14 cellular contexts compared by ENCODE assay signal in the genomic region with DNA sequence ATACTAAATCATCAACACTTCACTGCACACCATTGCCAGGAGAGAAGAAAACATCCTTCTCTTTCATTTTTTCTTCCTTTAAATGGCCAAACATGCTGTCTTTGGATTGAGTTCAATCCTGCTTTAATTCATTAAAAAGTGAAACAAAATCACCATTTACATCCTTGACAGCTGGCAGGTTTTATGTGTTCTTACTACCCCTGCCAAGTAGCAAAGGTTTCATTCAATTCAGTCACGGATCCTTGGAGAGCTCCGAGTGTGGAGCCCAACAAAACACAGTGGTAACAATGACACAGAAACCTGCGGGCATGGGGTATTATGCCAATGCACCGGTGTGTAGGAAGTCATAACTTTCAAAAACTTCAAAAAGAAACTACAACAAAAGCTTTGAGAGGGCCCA.
DNase-seq lines count a peak whose midpoint lies in the region; FAIRE-seq and TF ChIP-seq lines count a peak whose summit lies in the region.
"Had no signal": no experiment of that assay in that cellular context is flagged by ENCODE, and none has a peak within 500 bp of the region (broad histone marks: within the 10 kb centered on the region; RNA-seq: fewer than 3 reads in every experiment).

No MANE protein-coding gene starts in this region.

- no peak overlapping the region for H4K91ac ChIP-seq in neuronal stem cell (ENCODE audit: low read depth, low read length, poor library complexity)

- no peak overlapping the region for H3K14ac ChIP-seq in neuronal stem cell (ENCODE audit: low read length)

- no peak overlapping the region for H3K18ac ChIP-seq in neuronal stem cell (ENCODE audit: low read length)

- CTCF ChIA-PET in endothelial cell of umbilical vein (lab: Charles Lee) (interaction anchor here (1.0 to 1.7 kb wide), 2 partner anchors 14 to 98 kb away, joined by 3 to 4 read pairs; no protein-coding TSS in a partner anchor), RWPE1 (lab: Yijun Ruan, JAX) (interaction anchor here (0.6 kb wide), 1 partner anchor 333 kb away, joined by 3 read pairs; no protein-coding TSS in a partner anchor)

- intact Hi-C loops in endothelial cell of umbilical vein (cut with micrococcal nuclease) = no loop called here

- H4K8ac ChIP-seq in neuronal stem cell (ENCODE audit: low read depth, low read length) = no peak overlapping the region

- no TSS peak for BruUV-seq in endothelial cell of umbilical vein (replicated peaks; lab: Mats Ljungman, UMichigan)

- H3K4me1 ChIP-seq in endothelial cell of umbilical vein (ENCODE audit: control insufficient read depth, extremely low read depth, insufficient read depth, low read length) (no peaks in the 10 kb centered on the region), neuronal stem cell (ENCODE audit: control insufficient read depth in 2 of 2, insufficient read depth in 1 of 2, low read depth in 1 of 2, low read length in 2 of 2) (no peaks in the 10 kb centered on the region)
- H3K4me1 ChIP-seq: HAP-1 had no signal

- no peak overlapping the region for H3K4me3 ChIP-seq in endothelial cell of umbilical vein (replicated peaks in 1 of 3; ENCODE audit: insufficient read depth in 1 of 3, low read depth in 1 of 3, low read length in 3 of 3)
- H3K4me3 ChIP-seq in neuronal stem cell (ENCODE audit: low read length in 2 of 2) = no peak overlapping the region
- H3K4me3 ChIP-seq: HAP-1 had no signal

- no CpG with 5 or more reads among the region's 4 CpGs for WGBS in neuronal stem cell (ENCODE audit: extremely low coverage in 2 of 2, insufficient read length in 2 of 2, insufficient replicate concordance in 1 of 2), 2 donors

- no peaks in the 10 kb centered on the region for H3K79me1 ChIP-seq in neuronal stem cell (ENCODE audit: low read depth, low read length)

- H3K9me3 ChIP-seq in endothelial cell of umbilical vein (replicated peaks; ENCODE audit: control insufficient read depth, insufficient read depth, low read length) = no peaks in the 10 kb centered on the region
- H3K9me3 ChIP-seq in neuronal stem cell (replicated peaks in 1 of 2; ENCODE audit: control insufficient read depth in 2 of 2, insufficient read depth in 1 of 2, low read depth in 1 of 2, low read length in 2 of 2) = no peaks in the 10 kb centered on the region
- H3K9me3 ChIP-seq: HAP-1 had no signal

- no peak for TF ChIP-seq POLR2A in endothelial cell of umbilical vein (IDR thresholded peaks at IDR 0.05; ENCODE audit: low read depth, low read length)

- no peak overlapping the region for H3K4ac ChIP-seq in neuronal stem cell (ENCODE audit: low read length)

- DNase-seq in DMS153 treated with DMSO at 0.1 percent for 48 hours (lab: John Stamatoyannopoulos, UW; ENCODE audit: unreplicated experiment) (peak; percentile 88), NCI-H2196 (lab: John Stamatoyannopoulos, UW; ENCODE audit: unreplicated experiment) (peak; percentile 10), endothelial cell of umbilical vein (ENCODE audit: low read depth, low spot score) (peak; percentile 93), neuronal stem cell (ENCODE audit: low spot score) (no peak), SHP77 treated with DMSO at 0.1 percent for 48 hours (lab: John Stamatoyannopoulos, UW) (no peak), RWPE1 (ENCODE audit: low spot score) (no peak), OCI-M2 (lab: John Stamatoyannopoulos, UW; ENCODE audit: unreplicated experiment) (no peak), HuH-7.5 (ENCODE audit: low spot score) (no peak)
- DNase-seq: activated CD8-positive, alpha-beta memory T cell treated with anti-CD3 and anti-CD28 coated beads, Interleukin-2, amount 50 U/mL, for 4 hours; CD4-positive, CD25-positive, alpha-beta regulatory T cell; effector CD8-positive, alpha-beta T cell; hippocampal formation; SHP77 had no signal

- H2BK5ac ChIP-seq in neuronal stem cell (ENCODE audit: low read length) = no peak overlapping the region

- no peaks in the 10 kb centered on the region for H3K9me1 ChIP-seq in endothelial cell of umbilical vein (replicated peaks; ENCODE audit: control insufficient read depth, extremely low read depth, insufficient read depth, low read length)

- H2BK120ac ChIP-seq in neuronal stem cell (ENCODE audit: low read depth, low read length) = no peak overlapping the region

- H2BK15ac ChIP-seq in neuronal stem cell (ENCODE audit: low read length) = no peak overlapping the region

- H3K23ac ChIP-seq in neuronal stem cell (ENCODE audit: low read depth, low read length, poor library complexity) = no peak overlapping the region

- TF ChIP-seq CTCF in endothelial cell of umbilical vein (IDR thresholded peaks at IDR 0.05; ENCODE audit: extremely low read depth in 1 of 2, insufficient read depth in 1 of 2, low read depth in 1 of 2, low read length in 2 of 2) (no peak), RWPE1 (conservative IDR thresholded peaks at IDR 0.05; ENCODE audit: low read depth) (no peak)

- H3K27ac ChIP-seq in endothelial cell of umbilical vein (ENCODE audit: insufficient read depth, low read depth, low read length) (no peak overlapping the region), neuronal stem cell (replicated peaks; ENCODE audit: low read length) (no peak overlapping the region), RWPE1 (no peak overlapping the region)

- FAIRE-seq in endothelial cell of umbilical vein (lab: Jason Lieb, UNC) = no peak

- H2AFZ ChIP-seq in endothelial cell of umbilical vein (ENCODE audit: low read depth, low read length) (peak overlapping the region; percentile 41), neuronal stem cell (ENCODE audit: low read length) (peak overlapping the region; percentile 54)

- H3K36me3 ChIP-seq in endothelial cell of umbilical vein (ENCODE audit: control insufficient read depth in 2 of 2, extremely low read depth in 1 of 2, insufficient read depth in 2 of 2, low read length in 2 of 2) = no peaks in the 10 kb centered on the region
- H3K36me3 ChIP-seq in neuronal stem cell (replicated peaks in 1 of 2; ENCODE audit: control insufficient read depth in 2 of 2, insufficient read depth in 2 of 2, low read length in 2 of 2) = no peaks in the 10 kb centered on the region
- H3K36me3 ChIP-seq: HAP-1 had no signal

- H4K20me1 ChIP-seq in endothelial cell of umbilical vein (replicated peaks; ENCODE audit: control insufficient read depth, extremely low read depth, insufficient read depth, low read length) = no peaks in the 10 kb centered on the region

- no peaks in the 10 kb centered on the region for H3K79me2 ChIP-seq in endothelial cell of umbilical vein (ENCODE audit: control insufficient read depth, insufficient read depth, low read length)

- dilution Hi-C loops in endothelial cell of umbilical vein (cut with MboI; ENCODE audit: extremely low pct_ligation_motif_present, low sequenced_read_pairs) = no loop called here

- H3K4me2 ChIP-seq in endothelial cell of umbilical vein (ENCODE audit: insufficient read depth, low read length) (peak overlapping the region; percentile 25), neuronal stem cell (ENCODE audit: insufficient read depth, low read length, poor library complexity, severe bottlenecking) (no peak overlapping the region)

- H3K27me3 ChIP-seq in endothelial cell of umbilical vein (ENCODE audit: control insufficient read depth in 2 of 2, insufficient read depth in 2 of 2, low read length in 2 of 2) (no peaks in the 10 kb centered on the region), neuronal stem cell (ENCODE audit: control insufficient read depth in 3 of 3, insufficient read depth in 3 of 3, low read depth in 1 of 3, low read length in 3 of 3) (no peaks in the 10 kb centered on the region)

- H2BK12ac ChIP-seq in neuronal stem cell (ENCODE audit: low read length) = no peak overlapping the region

- no peak overlapping the region for H2AK5ac ChIP-seq in neuronal stem cell (ENCODE audit: low read depth, low read length)

- POLR2A ChIA-PET in endothelial cell of umbilical vein (lab: Charles Lee) = no interaction called here
- POLR2A ChIA-PET in RWPE1 (lab: Yijun Ruan, JAX; ENCODE audit: low non-redundant PET) = no interaction called here

- H3K9ac ChIP-seq in endothelial cell of umbilical vein (replicated peaks; ENCODE audit: extremely low read depth, insufficient read depth, low read length) (no peak overlapping the region), neuronal stem cell (ENCODE audit: low read depth, low read length, poor library complexity) (no peak overlapping the region)

TF ChIP-seq in endothelial cell of umbilical vein, 7 proteins besides CTCF, POLR2A, EP300 and RAD21:
- TF ChIP-seq GATA2 (IDR thresholded peaks at IDR 0.05; ENCODE audit: insufficient read depth, insufficient read length, low read depth, low read length) = no peak
- TF ChIP-seq EZH2 (IDR thresholded peaks at IDR 0.05; ENCODE audit: borderline replicate concordance, low read depth, low read length, severe bottlenecking) = no peak
- no peak for TF ChIP-seq JUN (IDR thresholded peaks at IDR 0.05; ENCODE audit: borderline replicate concordance, insufficient read depth, insufficient read length, low read depth)
- TF ChIP-seq, protein P1, sequence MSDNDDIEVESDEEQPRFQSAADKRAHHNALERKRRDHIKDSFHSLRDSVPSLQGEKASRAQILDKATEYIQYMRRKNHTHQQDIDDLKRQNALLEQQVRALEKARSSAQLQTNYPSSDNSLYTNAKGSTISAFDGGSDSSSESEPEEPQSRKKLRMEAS (IDR thresholded peaks at IDR 0.05; ENCODE audit: insufficient read depth, insufficient read length) = no peak
- no peak for TF ChIP-seq MYC (IDR thresholded peaks at IDR 0.05; ENCODE audit: low read depth, low read length)
- no peak for TF ChIP-seq POLR2AphosphoS5 (IDR thresholded peaks at IDR 0.05; ENCODE audit: insufficient read depth, low read depth, low read length)
- TF ChIP-seq FOS (IDR thresholded peaks at IDR 0.05; ENCODE audit: borderline replicate concordance, insufficient read depth, low read length) = no peak

Comparison
In these comparisons a context has a peak if more than half of its experiments do, and no peak if none do; other contexts are left out.
1. DNase-seq: peak in DMS153 treated with DMSO at 0.1 percent for 48 hours (single experiment), NCI-H2196 (single experiment) and endothelial cell of umbilical vein (single experiment); none in neuronal stem cell (single experiment), SHP77 treated with DMSO at 0.1 percent for 48 hours (single experiment), RWPE1 (single experiment), OCI-M2 (single experiment) and HuH-7.5 (single experiment).